8 cellular contexts compared by ENCODE assay signal in genomic region chr18:12990128-12990485, GRCh38. TPM values are rescaled to one million over a fixed set of nuclear protein-coding genes. Genes with fewer than 3 reads are reported as not detected.
DNase-seq lines count a peak whose midpoint lies in the region; ATAC-seq and TF ChIP-seq lines count a peak whose summit lies in the region.

No MANE protein-coding gene starts in this region.

- no peak for TF ChIP-seq POLR2A in uterus (IDR thresholded peaks at IDR 0.05)

- peak; percentile 60 for DNase-seq in Jurkat, Clone E6-1 (ENCODE audit: low read depth, low spot score)
- DNase-seq in uterus (no peak), AG08396 (ENCODE audit: low spot score) (no peak), NCI-H526 treated with DMSO at 0.1 percent for 48 hours (lab: John Stamatoyannopoulos, UW) (no peak)

- peaks cover 49% of the 10 kb centered on the region for H3K36me3 Mint-ChIP-seq in activated T-helper 17 cell treated with anti-CD3 and anti-CD28 coated beads, Interleukin-2, amount 50 U/mL, for 72 hours (ENCODE audit: low read depth)

- peak overlapping the region; percentile 75 for H2AFZ ChIP-seq in ACC112 (ENCODE audit: low read length, unreplicated experiment)

- no peak overlapping the region for H3K4me3 Mint-ChIP-seq in activated T-helper 17 cell treated with anti-CD3 and anti-CD28 coated beads, Interleukin-2, amount 50 U/mL, for 72 hours

- no peaks in the 10 kb centered on the region for H3K27me3 ChIP-seq in ACC112 (ENCODE audit: insufficient read depth, low read length)
- no peaks in the 10 kb centered on the region for H3K27me3 ChIP-seq in muscle layer of duodenum (ENCODE audit: low read depth, low read length)
- no peaks in the 10 kb centered on the region for H3K27me3 ChIP-seq in uterus

- H3K4me1 Mint-ChIP-seq in activated T-helper 17 cell treated with anti-CD3 and anti-CD28 coated beads, Interleukin-2, amount 50 U/mL, for 72 hours = peaks cover 25% of the 10 kb centered on the region

- no peaks in the 10 kb centered on the region for H3K9me3 ChIP-seq in muscle layer of duodenum (ENCODE audit: control insufficient read depth in 1 of 2, low read length in 2 of 2)
- H3K9me3 ChIP-seq in uterus = no peaks in the 10 kb centered on the region

- no peaks in the 10 kb centered on the region for H3K27me3 Mint-ChIP-seq in activated T-helper 17 cell treated with anti-CD3 and anti-CD28 coated beads, Interleukin-2, amount 50 U/mL, for 72 hours

- peak overlapping the region; percentile 92 for H3K27ac Mint-ChIP-seq in activated T-helper 17 cell treated with anti-CD3 and anti-CD28 coated beads, Interleukin-2, amount 50 U/mL, for 72 hours

- H3K36me3 ChIP-seq in ACC112 (ENCODE audit: insufficient read depth, low read length) = 0 out of 2 replicates have a peak, but pooled peaks cover 7% of the 10 kb centered on the region
- peaks cover 3 to 9% of the 10 kb centered on the region in 2 donors for H3K36me3 ChIP-seq in muscle layer of duodenum (ENCODE audit: control insufficient read depth in 1 of 2, insufficient read depth in 2 of 2, low read length in 2 of 2)
- H3K36me3 ChIP-seq in uterus = no peaks in the 10 kb centered on the region

- peaks cover 36% of the 10 kb centered on the region for H3K79me2 ChIP-seq in ACC112 (ENCODE audit: control insufficient read depth, insufficient read depth, low read length, unreplicated experiment)

- TF ChIP-seq CTCF in uterus (IDR thresholded peaks at IDR 0.05) = no peak

- H3K4me1 ChIP-seq in ACC112 (ENCODE audit: control insufficient read depth, insufficient read depth, low read length, unreplicated experiment) = peaks cover 17% of the 10 kb centered on the region
- peaks cover 4 to 16% of the 10 kb centered on the region in 2 donors for H3K4me1 ChIP-seq in muscle layer of duodenum (ENCODE audit: control insufficient read depth in 1 of 2, insufficient read depth in 2 of 2, low read length in 2 of 2)
- H3K4me1 ChIP-seq in uterus = peaks cover 7 to 10% of the 10 kb centered on the region in 2 donors

- intact Hi-C loops in uterus (cut with DNase I; ENCODE audit: low total_unique reads) = no loop called here

- H3K27ac ChIP-seq in ACC112 (ENCODE audit: low read depth, low read length) (peak overlapping the region; percentile 68), muscle layer of duodenum (ENCODE audit: low read length) (no peak overlapping the region), uterus (no peak overlapping the region)

- no peaks in the 10 kb centered on the region for H3K9me3 Mint-ChIP-seq in activated T-helper 17 cell treated with anti-CD3 and anti-CD28 coated beads, Interleukin-2, amount 50 U/mL, for 72 hours

- no peak for ATAC-seq in activated T-helper 17 cell treated with anti-CD3 and anti-CD28 coated beads, Interleukin-2, amount 50 U/mL, for 72 hours (replicated peaks)
- no peak for ATAC-seq in HG02610 (IDR thresholded peaks at IDR 0.05; ENCODE audit: unreplicated experiment)

- H3K4me3 ChIP-seq in ACC112 (ENCODE audit: low read depth, low read length) (peak overlapping the region; percentile 93), muscle layer of duodenum (ENCODE audit: low read depth in 1 of 2, low read length in 2 of 2) (peak overlapping the region; percentile 83 to 87), uterus (peak overlapping the region in 1 of 2 donors; percentile 99)
- H3K4me3 ChIP-seq in Jurkat, Clone E6-1 (ENCODE audit: low read length) = peak overlapping the region; percentile 94

RNA-seq across cellular contexts. Expression of gene CEP192, which starts 1.1 kb away (rescaled TPM):
- polyA plus RNA-seq in Jurkat, Clone E6-1 (2012; ENCODE audit: insufficient read depth, insufficient read length) = 24.8 TPM
- 10 to 100 TPM; 35.3 to 62.0 TPM for total RNA-seq in activated T-helper 17 cell treated with anti-CD3 and anti-CD28 coated beads, Interleukin-2, amount 50 U/mL, for 72 hours
- 10 to 100 TPM; 35.3 to 80.3 (median 66.6) TPM for total RNA-seq in uterus

RNA-seq across cellular contexts. Expression of gene SEH1L, which starts 42.3 kb away (rescaled TPM):
- polyA plus RNA-seq in Jurkat, Clone E6-1 (2012; ENCODE audit: insufficient read depth, insufficient read length) = 65.4 TPM
- total RNA-seq in activated T-helper 17 cell treated with anti-CD3 and anti-CD28 coated beads, Interleukin-2, amount 50 U/mL, for 72 hours = 100 to 1,000 TPM in 1 of 2 donors, 10 to 100 TPM in 1; 72.1 to 120 TPM
- 10 to 100 TPM; 14.4 to 53.8 (median 46.4) TPM for total RNA-seq in uterus
